1 cellular context compared by ENCODE assay signal in the genomic region with DNA sequence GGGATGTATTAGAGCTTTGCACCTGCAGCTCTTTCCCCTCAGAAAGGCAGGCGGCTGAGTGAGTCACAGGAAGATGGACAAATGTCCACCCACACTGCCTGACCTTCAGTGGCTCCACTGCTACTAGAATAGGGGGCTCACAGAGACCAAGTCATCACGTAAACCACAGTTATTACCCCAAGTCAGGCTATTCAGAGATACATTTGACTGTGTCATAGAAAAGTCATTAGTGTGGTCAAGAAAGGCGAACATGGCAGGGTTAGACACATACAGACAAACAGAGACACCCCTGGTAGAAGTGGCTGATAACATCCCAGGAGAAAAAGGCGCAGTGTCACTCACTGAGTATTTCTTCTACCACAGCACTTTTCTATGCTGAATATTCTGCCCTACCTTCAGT.
TF ChIP-seq lines count a peak whose summit lies in the region.

No MANE protein-coding gene starts in this region.

TF ChIP-seq in K562, 482 proteins besides CTCF, POLR2A, EP300 and RAD21 (continued from another document and continues in another):
- TF ChIP-seq, protein P1, sequence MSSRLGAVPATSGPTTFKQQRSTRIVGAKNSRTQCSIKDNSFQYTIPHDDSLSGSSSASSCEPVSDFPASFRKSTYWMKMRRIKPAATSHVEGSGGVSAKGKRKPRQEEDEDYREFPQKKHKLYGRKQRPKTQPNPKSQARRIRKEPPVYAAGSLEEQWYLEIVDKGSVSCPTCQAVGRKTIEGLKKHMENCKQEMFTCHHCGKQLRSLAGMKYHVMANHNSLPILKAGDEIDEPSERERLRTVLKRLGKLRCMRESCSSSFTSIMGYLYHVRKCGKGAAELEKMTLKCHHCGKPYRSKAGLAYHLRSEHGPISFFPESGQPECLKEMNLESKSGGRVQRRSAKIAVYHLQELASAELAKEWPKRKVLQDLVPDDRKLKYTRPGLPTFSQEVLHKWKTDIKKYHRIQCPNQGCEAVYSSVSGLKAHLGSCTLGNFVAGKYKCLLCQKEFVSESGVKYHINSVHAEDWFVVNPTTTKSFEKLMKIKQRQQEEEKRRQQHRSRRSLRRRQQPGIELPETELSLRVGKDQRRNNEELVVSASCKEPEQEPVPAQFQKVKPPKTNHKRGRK (tag; IDR thresholded peaks at IDR 0.05) = no peak
- no peak for TF ChIP-seq ZNF644 (tag; IDR thresholded peaks at IDR 0.05; ENCODE audit: low read depth)
- TF ChIP-seq DPF2 (IDR thresholded peaks at IDR 0.05) = peak; percentile 59; the same call in 1 of the 2 replicates
- TF ChIP-seq ZEB2 (IDR thresholded peaks at IDR 0.05) = no peak
- TF ChIP-seq ZNF165 (CRISPR knock-in tag; IDR thresholded peaks at IDR 0.05; ENCODE audit: borderline replicate concordance) = no peak
- no peak for TF ChIP-seq MAFK (IDR thresholded peaks at IDR 0.05; ENCODE audit: low read length)
- TF ChIP-seq TEAD4 (IDR thresholded peaks at IDR 0.05; ENCODE audit: low read length) = no peak
- no peak for TF ChIP-seq TEAD4 (CRISPR knock-in tag; IDR thresholded peaks at IDR 0.05; ENCODE audit: borderline replicate concordance)
- no peak for TF ChIP-seq TSC22D4 (tag; IDR thresholded peaks at IDR 0.05)
- TF ChIP-seq U2AF1 (optimal IDR thresholded peaks at IDR 0.05; ENCODE audit: low read depth, low read length) = no peak
- TF ChIP-seq ZKSCAN8 (CRISPR knock-in tag; IDR thresholded peaks at IDR 0.05) = no peak
- TF ChIP-seq FOSL1 (tag; conservative IDR thresholded peaks at IDR 0.05) = peak; percentile 48
- peak; percentile 33 for TF ChIP-seq CBFA2T3 (IDR thresholded peaks at IDR 0.05)
- TF ChIP-seq, protein P2, sequence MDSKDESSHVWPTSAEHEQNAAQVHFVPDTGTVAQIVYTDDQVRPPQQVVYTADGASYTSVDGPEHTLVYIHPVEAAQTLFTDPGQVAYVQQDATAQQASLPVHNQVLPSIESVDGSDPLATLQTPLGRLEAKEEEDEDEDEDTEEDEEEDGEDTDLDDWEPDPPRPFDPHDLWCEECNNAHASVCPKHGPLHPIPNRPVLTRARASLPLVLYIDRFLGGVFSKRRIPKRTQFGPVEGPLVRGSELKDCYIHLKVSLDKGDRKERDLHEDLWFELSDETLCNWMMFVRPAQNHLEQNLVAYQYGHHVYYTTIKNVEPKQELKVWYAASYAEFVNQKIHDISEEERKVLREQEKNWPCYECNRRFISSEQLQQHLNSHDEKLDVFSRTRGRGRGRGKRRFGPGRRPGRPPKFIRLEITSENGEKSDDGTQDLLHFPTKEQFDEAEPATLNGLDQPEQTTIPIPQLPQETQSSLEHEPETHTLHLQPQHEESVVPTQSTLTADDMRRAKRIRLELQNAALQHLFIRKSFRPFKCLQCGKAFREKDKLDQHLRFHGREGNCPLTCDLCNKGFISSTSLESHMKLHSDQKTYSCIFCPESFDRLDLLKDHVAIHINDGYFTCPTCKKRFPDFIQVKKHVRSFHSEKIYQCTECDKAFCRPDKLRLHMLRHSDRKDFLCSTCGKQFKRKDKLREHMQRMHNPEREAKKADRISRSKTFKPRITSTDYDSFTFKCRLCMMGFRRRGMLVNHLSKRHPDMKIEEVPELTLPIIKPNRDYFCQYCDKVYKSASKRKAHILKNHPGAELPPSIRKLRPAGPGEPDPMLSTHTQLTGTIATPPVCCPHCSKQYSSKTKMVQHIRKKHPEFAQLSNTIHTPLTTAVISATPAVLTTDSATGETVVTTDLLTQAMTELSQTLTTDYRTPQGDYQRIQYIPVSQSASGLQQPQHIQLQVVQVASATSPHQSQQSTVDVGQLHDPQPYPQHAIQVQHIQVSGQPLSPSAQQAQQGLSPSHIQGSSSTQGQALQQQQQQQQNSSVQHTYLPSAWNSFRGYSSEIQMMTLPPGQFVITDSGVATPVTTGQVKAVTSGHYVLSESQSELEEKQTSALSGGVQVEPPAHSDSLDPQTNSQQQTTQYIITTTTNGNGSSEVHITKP (IDR thresholded peaks at IDR 0.05; ENCODE audit: partially characterized antibody) = no peak
- TF ChIP-seq ZNF134 (CRISPR knock-in tag; conservative IDR thresholded peaks at IDR 0.05) = no peak
- no peak for TF ChIP-seq HNRNPLL (IDR thresholded peaks at IDR 0.05; ENCODE audit: low read depth, low read length, poor library complexity, severe bottlenecking)
- peak; percentile 82 for TF ChIP-seq ZNF316 (IDR thresholded peaks at IDR 0.05)
- no peak for TF ChIP-seq ETV1 (tag; conservative IDR thresholded peaks at IDR 0.05; ENCODE audit: low read depth)
- TF ChIP-seq, protein P3, sequence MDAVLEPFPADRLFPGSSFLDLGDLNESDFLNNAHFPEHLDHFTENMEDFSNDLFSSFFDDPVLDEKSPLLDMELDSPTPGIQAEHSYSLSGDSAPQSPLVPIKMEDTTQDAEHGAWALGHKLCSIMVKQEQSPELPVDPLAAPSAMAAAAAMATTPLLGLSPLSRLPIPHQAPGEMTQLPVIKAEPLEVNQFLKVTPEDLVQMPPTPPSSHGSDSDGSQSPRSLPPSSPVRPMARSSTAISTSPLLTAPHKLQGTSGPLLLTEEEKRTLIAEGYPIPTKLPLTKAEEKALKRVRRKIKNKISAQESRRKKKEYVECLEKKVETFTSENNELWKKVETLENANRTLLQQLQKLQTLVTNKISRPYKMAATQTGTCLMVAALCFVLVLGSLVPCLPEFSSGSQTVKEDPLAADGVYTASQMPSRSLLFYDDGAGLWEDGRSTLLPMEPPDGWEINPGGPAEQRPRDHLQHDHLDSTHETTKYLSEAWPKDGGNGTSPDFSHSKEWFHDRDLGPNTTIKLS (IDR thresholded peaks at IDR 0.05; ENCODE audit: borderline replicate concordance, low read depth) = no peak
- no peak for TF ChIP-seq HLTF (IDR thresholded peaks at IDR 0.05)
- no peak for TF ChIP-seq ZNF140 (CRISPR knock-in tag; IDR thresholded peaks at IDR 0.05)
- TF ChIP-seq, protein P4, sequence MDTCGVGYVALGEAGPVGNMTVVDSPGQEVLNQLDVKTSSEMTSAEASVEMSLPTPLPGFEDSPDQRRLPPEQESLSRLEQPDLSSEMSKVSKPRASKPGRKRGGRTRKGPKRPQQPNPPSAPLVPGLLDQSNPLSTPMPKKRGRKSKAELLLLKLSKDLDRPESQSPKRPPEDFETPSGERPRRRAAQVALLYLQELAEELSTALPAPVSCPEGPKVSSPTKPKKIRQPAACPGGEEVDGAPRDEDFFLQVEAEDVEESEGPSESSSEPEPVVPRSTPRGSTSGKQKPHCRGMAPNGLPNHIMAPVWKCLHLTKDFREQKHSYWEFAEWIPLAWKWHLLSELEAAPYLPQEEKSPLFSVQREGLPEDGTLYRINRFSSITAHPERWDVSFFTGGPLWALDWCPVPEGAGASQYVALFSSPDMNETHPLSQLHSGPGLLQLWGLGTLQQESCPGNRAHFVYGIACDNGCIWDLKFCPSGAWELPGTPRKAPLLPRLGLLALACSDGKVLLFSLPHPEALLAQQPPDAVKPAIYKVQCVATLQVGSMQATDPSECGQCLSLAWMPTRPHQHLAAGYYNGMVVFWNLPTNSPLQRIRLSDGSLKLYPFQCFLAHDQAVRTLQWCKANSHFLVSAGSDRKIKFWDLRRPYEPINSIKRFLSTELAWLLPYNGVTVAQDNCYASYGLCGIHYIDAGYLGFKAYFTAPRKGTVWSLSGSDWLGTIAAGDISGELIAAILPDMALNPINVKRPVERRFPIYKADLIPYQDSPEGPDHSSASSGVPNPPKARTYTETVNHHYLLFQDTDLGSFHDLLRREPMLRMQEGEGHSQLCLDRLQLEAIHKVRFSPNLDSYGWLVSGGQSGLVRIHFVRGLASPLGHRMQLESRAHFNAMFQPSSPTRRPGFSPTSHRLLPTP (IDR thresholded peaks at IDR 0.05; ENCODE audit: borderline replicate concordance, extremely low read depth, insufficient read length) = no peak
- no peak for TF ChIP-seq GTF2F1 (IDR thresholded peaks at IDR 0.05; ENCODE audit: low read depth, low read length)
- TF ChIP-seq, protein P5, sequence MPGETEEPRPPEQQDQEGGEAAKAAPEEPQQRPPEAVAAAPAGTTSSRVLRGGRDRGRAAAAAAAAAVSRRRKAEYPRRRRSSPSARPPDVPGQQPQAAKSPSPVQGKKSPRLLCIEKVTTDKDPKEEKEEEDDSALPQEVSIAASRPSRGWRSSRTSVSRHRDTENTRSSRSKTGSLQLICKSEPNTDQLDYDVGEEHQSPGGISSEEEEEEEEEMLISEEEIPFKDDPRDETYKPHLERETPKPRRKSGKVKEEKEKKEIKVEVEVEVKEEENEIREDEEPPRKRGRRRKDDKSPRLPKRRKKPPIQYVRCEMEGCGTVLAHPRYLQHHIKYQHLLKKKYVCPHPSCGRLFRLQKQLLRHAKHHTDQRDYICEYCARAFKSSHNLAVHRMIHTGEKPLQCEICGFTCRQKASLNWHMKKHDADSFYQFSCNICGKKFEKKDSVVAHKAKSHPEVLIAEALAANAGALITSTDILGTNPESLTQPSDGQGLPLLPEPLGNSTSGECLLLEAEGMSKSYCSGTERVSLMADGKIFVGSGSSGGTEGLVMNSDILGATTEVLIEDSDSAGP (CRISPR knock-in tag; IDR thresholded peaks at IDR 0.05) = no peak
- no peak for TF ChIP-seq ZFP36 (IDR thresholded peaks at IDR 0.05; ENCODE audit: low read depth, low read length, partially characterized antibody)
- TF ChIP-seq, protein P6, sequence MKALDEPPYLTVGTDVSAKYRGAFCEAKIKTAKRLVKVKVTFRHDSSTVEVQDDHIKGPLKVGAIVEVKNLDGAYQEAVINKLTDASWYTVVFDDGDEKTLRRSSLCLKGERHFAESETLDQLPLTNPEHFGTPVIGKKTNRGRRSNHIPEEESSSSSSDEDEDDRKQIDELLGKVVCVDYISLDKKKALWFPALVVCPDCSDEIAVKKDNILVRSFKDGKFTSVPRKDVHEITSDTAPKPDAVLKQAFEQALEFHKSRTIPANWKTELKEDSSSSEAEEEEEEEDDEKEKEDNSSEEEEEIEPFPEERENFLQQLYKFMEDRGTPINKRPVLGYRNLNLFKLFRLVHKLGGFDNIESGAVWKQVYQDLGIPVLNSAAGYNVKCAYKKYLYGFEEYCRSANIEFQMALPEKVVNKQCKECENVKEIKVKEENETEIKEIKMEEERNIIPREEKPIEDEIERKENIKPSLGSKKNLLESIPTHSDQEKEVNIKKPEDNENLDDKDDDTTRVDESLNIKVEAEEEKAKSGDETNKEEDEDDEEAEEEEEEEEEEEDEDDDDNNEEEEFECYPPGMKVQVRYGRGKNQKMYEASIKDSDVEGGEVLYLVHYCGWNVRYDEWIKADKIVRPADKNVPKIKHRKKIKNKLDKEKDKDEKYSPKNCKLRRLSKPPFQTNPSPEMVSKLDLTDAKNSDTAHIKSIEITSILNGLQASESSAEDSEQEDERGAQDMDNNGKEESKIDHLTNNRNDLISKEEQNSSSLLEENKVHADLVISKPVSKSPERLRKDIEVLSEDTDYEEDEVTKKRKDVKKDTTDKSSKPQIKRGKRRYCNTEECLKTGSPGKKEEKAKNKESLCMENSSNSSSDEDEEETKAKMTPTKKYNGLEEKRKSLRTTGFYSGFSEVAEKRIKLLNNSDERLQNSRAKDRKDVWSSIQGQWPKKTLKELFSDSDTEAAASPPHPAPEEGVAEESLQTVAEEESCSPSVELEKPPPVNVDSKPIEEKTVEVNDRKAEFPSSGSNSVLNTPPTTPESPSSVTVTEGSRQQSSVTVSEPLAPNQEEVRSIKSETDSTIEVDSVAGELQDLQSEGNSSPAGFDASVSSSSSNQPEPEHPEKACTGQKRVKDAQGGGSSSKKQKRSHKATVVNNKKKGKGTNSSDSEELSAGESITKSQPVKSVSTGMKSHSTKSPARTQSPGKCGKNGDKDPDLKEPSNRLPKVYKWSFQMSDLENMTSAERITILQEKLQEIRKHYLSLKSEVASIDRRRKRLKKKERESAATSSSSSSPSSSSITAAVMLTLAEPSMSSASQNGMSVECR (CRISPR knock-in tag; IDR thresholded peaks at IDR 0.05) = no peak
- TF ChIP-seq, protein P7, sequence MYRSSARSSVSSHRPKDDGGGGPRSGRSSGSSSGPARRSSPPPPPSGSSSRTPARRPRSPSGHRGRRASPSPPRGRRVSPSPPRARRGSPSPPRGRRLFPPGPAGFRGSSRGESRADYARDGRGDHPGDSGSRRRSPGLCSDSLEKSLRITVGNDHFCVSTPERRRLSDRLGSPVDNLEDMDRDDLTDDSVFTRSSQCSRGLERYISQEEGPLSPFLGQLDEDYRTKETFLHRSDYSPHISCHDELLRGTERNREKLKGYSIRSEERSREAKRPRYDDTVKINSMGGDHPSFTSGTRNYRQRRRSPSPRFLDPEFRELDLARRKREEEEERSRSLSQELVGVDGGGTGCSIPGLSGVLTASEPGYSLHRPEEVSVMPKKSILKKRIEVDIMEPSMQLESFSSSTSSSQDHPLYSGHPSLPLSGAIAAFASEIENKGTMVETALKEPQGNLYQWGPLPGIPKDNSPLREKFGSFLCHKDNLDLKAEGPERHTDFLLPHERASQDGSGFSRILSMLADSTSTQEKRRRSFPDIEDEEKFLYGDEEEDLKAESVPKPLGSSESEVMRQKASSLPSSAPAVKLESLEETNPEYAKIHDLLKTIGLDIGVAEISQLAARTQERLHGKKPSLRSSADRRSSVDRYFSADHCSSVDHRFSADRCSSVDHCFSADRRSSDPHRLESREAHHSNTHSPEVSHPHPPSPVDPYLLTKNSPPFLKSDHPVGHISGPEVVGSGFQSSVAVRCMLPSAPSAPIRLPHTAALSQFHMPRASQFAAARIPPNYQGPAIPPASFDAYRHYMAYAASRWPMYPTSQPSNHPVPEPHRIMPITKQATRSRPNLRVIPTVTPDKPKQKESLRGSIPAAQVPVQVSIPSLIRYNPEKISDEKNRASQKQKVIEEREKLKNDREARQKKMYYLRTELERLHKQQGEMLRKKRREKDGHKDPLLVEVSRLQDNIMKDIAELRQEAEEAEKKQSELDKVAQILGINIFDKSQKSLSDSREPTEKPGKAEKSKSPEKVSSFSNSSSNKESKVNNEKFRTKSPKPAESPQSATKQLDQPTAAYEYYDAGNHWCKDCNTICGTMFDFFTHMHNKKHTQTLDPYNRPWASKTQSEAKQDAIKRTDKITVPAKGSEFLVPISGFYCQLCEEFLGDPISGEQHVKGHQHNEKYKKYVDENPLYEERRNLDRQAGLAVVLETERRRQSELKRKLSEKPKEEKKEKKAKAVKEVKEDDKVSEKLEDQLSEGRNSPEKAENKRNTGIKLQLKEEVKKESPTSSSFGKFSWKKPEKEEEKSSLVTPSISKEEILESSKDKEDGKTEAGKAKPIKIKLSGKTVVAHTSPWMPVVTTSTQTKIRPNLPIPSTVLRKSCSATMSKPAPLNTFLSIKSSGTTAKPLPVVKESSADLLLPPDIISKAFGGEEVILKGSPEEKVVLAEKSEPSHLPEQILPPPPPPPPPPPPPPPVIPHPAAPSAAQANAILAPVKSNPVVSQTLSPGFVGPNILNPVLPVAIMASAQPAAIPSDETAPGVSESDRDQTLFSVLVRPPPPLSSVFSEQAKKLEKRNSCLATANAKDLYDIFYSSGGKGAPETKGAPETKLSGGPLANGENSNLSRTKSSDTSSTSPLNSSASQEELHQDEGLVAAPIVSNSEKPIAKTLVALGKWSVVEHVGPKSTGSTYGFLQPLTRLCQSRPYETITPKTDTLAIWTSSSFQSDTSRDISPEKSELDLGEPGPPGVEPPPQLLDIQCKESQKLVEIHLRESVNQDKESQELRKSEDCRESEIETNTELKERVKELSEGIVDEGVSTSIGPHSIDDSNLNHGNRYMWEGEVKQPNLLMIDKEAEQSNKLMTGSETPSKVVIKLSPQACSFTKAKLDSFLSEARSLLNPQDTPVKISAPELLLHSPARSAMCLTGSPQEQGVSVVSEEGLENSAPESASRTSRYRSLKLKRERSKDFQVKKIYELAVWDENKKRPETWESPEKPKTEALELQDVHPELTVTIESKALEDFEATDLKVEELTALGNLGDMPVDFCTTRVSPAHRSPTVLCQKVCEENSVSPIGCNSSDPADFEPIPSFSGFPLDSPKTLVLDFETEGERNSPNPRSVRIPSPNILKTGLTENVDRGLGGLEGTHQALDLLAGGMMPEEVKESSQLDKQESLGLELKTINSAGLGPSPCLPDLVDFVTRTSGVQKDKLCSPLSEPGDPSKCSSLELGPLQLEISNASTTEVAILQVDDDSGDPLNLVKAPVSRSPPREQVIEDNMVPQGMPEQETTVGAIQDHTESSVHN (IDR thresholded peaks at IDR 0.05; ENCODE audit: borderline replicate concordance in 1 of 2, low read depth in 1 of 2) = no peak
- no peak for TF ChIP-seq ZBED1 (IDR thresholded peaks at IDR 0.05)
